Comparison of ENCODE assay signal across 8 cellular contexts in the genomic region with DNA sequence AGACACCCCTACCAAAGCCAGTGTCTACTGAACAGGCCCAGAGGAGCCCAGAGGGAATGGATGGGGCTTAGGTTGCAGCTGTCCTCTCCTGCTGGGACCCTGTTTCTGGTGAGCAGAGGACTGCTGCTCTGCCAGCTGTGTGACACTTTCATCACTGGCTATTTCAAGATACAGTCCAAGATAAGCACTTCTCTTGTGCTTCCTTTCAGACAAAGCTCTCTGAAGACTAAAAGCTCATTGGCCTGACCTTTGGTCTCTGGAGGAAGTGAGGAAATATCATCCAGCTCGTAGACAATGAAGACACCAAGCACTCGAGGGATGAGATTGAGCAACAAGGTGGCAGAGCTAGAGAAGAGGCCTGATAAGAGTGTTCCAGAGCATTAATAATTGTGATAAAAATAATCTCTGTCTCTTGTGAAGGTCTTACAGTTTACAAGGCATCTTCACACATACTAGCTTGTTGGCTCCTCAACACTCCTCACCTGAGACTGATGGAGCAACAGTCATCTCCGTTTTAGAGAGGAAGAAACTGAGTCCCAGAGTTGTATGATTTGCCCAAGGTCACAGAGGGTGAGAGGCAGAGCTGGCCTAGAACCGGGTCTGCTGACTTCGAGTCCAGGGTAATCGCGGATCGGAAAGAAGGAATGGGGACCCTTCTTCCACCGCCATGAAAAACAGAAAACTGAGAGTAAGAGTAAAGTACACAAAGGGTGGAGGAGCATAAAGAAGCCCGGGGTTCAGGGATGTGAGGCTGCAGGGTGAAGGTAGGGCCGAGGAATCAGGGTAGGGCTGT. TPM values are rescaled to one million over a fixed set of nuclear protein-coding genes. Genes with fewer than 3 reads are reported as not detected.
DNase-seq lines count a peak whose midpoint lies in the region; ATAC-seq and TF ChIP-seq lines count a peak whose summit lies in the region.

No MANE protein-coding gene starts in this region.

- DNase-seq in AG08395 (ENCODE audit: low spot score) (peak; percentile 26), GM13977 (ENCODE audit: low spot score) (peak; percentile 42), RPMI7951 (ENCODE audit: low read depth) (peak; percentile 60), memory B cell (ENCODE audit: low spot score in 2 of 2) (peak in 1 of 2 donors; percentile 19), tibial nerve (ENCODE audit: low spot score in 2 of 2) (peak in 1 of 2 donors; percentile 70)
- DNase-seq in stimulated activated naive CD4-positive, alpha-beta T cell treated with Interleukin-2 at 50 U/mL for 16 hours (lab: John Stamatoyannopoulos, UW): no peak

- no peaks in the 10 kb centered on the region for H3K27me3 Mint-ChIP-seq in memory B cell

- H3K36me3 Mint-ChIP-seq in memory B cell: peaks cover 7% of the 10 kb centered on the region

- 3 to 5% methylated on average over 11 of the region's 11 CpGs for WGBS in tibial nerve, 2 donors

- H3K9me3 ChIP-seq in duodenal mucosa (ENCODE audit: control insufficient read depth in 1 of 2, low read length in 2 of 2): no peaks in the 10 kb centered on the region
- H3K9me3 ChIP-seq in tibial nerve: no peaks in the 10 kb centered on the region

- TF ChIP-seq EP300 in tibial nerve (IDR thresholded peaks at IDR 0.05): peak in 1 of 2 donors; percentile 71

- in situ Hi-C loops in GM13977 (cut with MboI; ENCODE audit: low pct_unique_long_range_greater_than_20kb, low sequenced_read_pairs, unreplicated experiment): loop anchor here (10.0 kb wide), 1 partner anchor 102 kb away; no protein-coding TSS in a partner anchor

- H3K4me3 ChIP-seq in duodenal mucosa (ENCODE audit: low read depth in 1 of 2, low read length in 2 of 2) (peak overlapping the region; percentile 81 to 82), tibial nerve (peak overlapping the region; percentile 40 to 62 (median 54))

- TF ChIP-seq POLR2A in tibial nerve (IDR thresholded peaks at IDR 0.05): no peak

- peak overlapping the region; percentile 35 for H3K27ac ChIP-seq in duodenal mucosa (ENCODE audit: low read depth, low read length)
- H3K27ac ChIP-seq in tibial nerve: peak overlapping the region; percentile 34 to 92 (median 84)

- peak overlapping the region; percentile 98 for H3K27ac Mint-ChIP-seq in memory B cell

- no peaks in the 10 kb centered on the region for H3K27me3 ChIP-seq in duodenal mucosa (ENCODE audit: control insufficient read depth in 1 of 2, insufficient read depth in 2 of 2, low read length in 2 of 2)
- H3K27me3 ChIP-seq in tibial nerve: no peaks in the 10 kb centered on the region

- H3K9me3 Mint-ChIP-seq in memory B cell: no peaks in the 10 kb centered on the region

- ATAC-seq in memory B cell (ENCODE audit: low read depth): no peak
- ATAC-seq in HG03045 (IDR thresholded peaks at IDR 0.05; ENCODE audit: unreplicated experiment): no peak

- TF ChIP-seq CTCF in GM13977 (IDR thresholded peaks at IDR 0.05; ENCODE audit: extremely low read depth, insufficient read depth, missing control alignments) (no peak), tibial nerve (IDR thresholded peaks at IDR 0.05) (no peak)

- peak overlapping the region; percentile 69 to 85 for H3K9ac ChIP-seq in duodenal mucosa (ENCODE audit: low read depth in 1 of 2, low read length in 2 of 2)

- peaks cover 16% of the 10 kb centered on the region in 2 donors for H3K4me1 ChIP-seq in duodenal mucosa (ENCODE audit: control insufficient read depth in 1 of 2, insufficient read depth in 2 of 2, low read length in 2 of 2)
- peaks cover 0 to 26% (median 15%) of the 10 kb centered on the region in 4 donors for H3K4me1 ChIP-seq in tibial nerve

- H3K36me3 ChIP-seq in duodenal mucosa (ENCODE audit: control insufficient read depth in 1 of 2, insufficient read depth in 2 of 2, low read length in 2 of 2): no peaks in the 10 kb centered on the region
- no peaks in the 10 kb centered on the region for H3K36me3 ChIP-seq in tibial nerve

- H3K4me1 Mint-ChIP-seq in memory B cell: peaks cover 14% of the 10 kb centered on the region

- H3K4me3 Mint-ChIP-seq in memory B cell: peak overlapping the region; percentile 98

RNA-seq across cellular contexts. Expression of gene PAFAH2, which starts 0.7 kb away (rescaled TPM):
- 8.4 and 10.2 TPM in 2 replicates for total RNA-seq in RPMI7951 (2014; rRNA removed; shearing (Covaris generic))
- 10 to 100 TPM in 1 of 4 donors, 1 to 10 TPM in 3; 6.3 to 19.2 (median 9.3) TPM for total RNA-seq in tibial nerve

RNA-seq across cellular contexts. Expression of gene EXTL1, which starts 24.4 kb away (rescaled TPM):
- total RNA-seq in RPMI7951 (2014; rRNA removed; shearing (Covaris generic)): 2.2 and 4.1 TPM in 2 replicates
- 10 to 100 TPM; 30.6 to 44.3 (median 34.6) TPM for total RNA-seq in tibial nerve

RNA-seq across cellular contexts. Expression of gene SLC30A2, which starts 48.8 kb away (rescaled TPM):
- total RNA-seq in RPMI7951 (2014; rRNA removed; shearing (Covaris generic)): not detected in 2 replicates
- not detected for total RNA-seq in tibial nerve
